Comparison of ENCODE assay signal across 18 cellular contexts in the genomic region with DNA sequence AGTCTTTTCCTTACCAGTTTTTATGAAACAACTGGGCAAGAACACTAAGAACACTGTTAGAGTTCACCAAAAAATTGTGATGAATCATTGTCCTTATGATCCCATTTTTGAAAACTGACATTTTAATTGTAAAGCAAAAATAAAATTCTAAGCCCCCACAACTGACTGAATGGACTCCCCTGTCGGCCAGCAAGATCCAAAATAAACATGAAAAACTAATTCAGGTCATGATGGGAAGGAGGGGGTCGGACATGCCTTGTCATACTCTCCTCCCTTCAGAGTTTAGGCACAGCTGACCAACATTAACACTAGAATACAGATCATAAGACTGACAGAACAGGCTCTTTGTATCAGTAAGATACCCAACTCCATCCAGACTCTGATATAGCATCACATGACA. TPM values are rescaled to one million over a fixed set of nuclear protein-coding genes. Genes with fewer than 3 reads are reported as not detected.
DNase-seq lines count a peak whose midpoint lies in the region; ATAC-seq and TF ChIP-seq lines count a peak whose summit lies in the region.
"Had no signal": no experiment of that assay in that cellular context is flagged by ENCODE, and none has a peak within 500 bp of the region (broad histone marks: within the 10 kb centered on the region; RNA-seq: fewer than 3 reads in every experiment).

No MANE protein-coding gene starts in this region.

- H3K27me3 Mint-ChIP-seq in nephron (ENCODE audit: low read depth) (peaks cover 12% of the 10 kb centered on the region), type B pancreatic cell (peaks cover 2% of the 10 kb centered on the region)
- no peaks in the 10 kb centered on the region for H3K27me3 Mint-ChIP-seq in effector memory CD8-positive, alpha-beta T cell

- H3K4me1 Mint-ChIP-seq in nephron (peaks cover 5% of the 10 kb centered on the region), type B pancreatic cell (ENCODE audit: unreplicated experiment) (peaks cover 5% of the 10 kb centered on the region)
- H3K4me1 Mint-ChIP-seq in effector memory CD8-positive, alpha-beta T cell (ENCODE audit: low read depth in 2 of 2) = peaks cover 18 to 20% of the 10 kb centered on the region in 2 donors

- H3K4me3 Mint-ChIP-seq in nephron (peak overlapping the region; percentile 26 to 55 (median 33)), type B pancreatic cell (peak overlapping the region; percentile 57)
- H3K4me3 Mint-ChIP-seq in effector memory CD8-positive, alpha-beta T cell = no peak overlapping the region
- H3K4me3 Mint-ChIP-seq: CD8-positive, alpha-beta T cell; GM23338 had no signal

- TF ChIP-seq CTCF in nephron (IDR thresholded peaks at IDR 0.05; ENCODE audit: unreplicated experiment in 3 of 3) (no peak), type B pancreatic cell (conservative IDR thresholded peaks at IDR 0.05) (no peak)

- no peak for ATAC-seq in GM21526 (IDR thresholded peaks at IDR 0.05; ENCODE audit: low FRiP score, unreplicated experiment)
- no peak for ATAC-seq in effector memory CD8-positive, alpha-beta T cell (replicated peaks)
- ATAC-seq: CD8-positive, alpha-beta T cell; GM12878; GM23338; HCT116 had no signal

- DNase-seq in COLO829 (ENCODE audit: low spot score) (peak; percentile 26), SK-MEL-5 (ENCODE audit: low read depth, low spot score) (peak; percentile 45), type B pancreatic cell (ENCODE audit: extremely low spot score, unreplicated experiment) (no peak), NCI-H2171 (lab: John Stamatoyannopoulos, UW) (no peak)
- no peak for DNase-seq in effector memory CD8-positive, alpha-beta T cell
- no peak for DNase-seq in activated CD4-positive, alpha-beta T cell treated with anti-CD3 and anti-CD28 coated beads for 48 hours
- DNase-seq: C1 segment of cervical spinal cord; CD8-positive, alpha-beta T cell; DMS 273 treated with DMSO at 0.1 percent for 48 hours; DMS79; EL; GDM1; H9 had no signal

- peaks cover 5% of the 10 kb centered on the region for H3K9me3 Mint-ChIP-seq in nephron
- H3K9me3 Mint-ChIP-seq in type B pancreatic cell = peaks cover 4% of the 10 kb centered on the region
- H3K9me3 Mint-ChIP-seq in effector memory CD8-positive, alpha-beta T cell = no peaks in the 10 kb centered on the region
- H3K9me3 Mint-ChIP-seq: CD8-positive, alpha-beta T cell had no signal

- H3K27ac Mint-ChIP-seq in nephron (no peak overlapping the region), type B pancreatic cell (no peak overlapping the region)
- no peak overlapping the region for H3K27ac Mint-ChIP-seq in effector memory CD8-positive, alpha-beta T cell
- H3K27ac Mint-ChIP-seq: CD8-positive, alpha-beta T cell; GM23338 had no signal

- in situ Hi-C loops in SK-MEL-5 (cut with HindIII; ENCODE audit: low pct_unique_long_range_greater_than_20kb, low sequenced_read_pairs) = no loop called here

- H3K36me3 Mint-ChIP-seq in nephron (ENCODE audit: low read depth) (peaks cover 31% of the 10 kb centered on the region), type B pancreatic cell (peaks cover 9% of the 10 kb centered on the region)
- H3K36me3 Mint-ChIP-seq in effector memory CD8-positive, alpha-beta T cell (ENCODE audit: insufficient read depth) = peaks cover 27% of the 10 kb centered on the region

RNA-seq across cellular contexts. Expression of a gene that starts 2.0 kb away (rescaled TPM):
- total RNA-seq in SK-MEL-5 (2014; rRNA removed; shearing (Covaris generic)) = 14.3 and 15.4 TPM in 2 replicates
- polyA plus RNA-seq in SK-MEL-5 (2015; cell fraction: cytosol; rRNA removed) = 5.6 and 8.9 TPM in 2 replicates
- 29.3 and 30.5 TPM in 2 replicates for polyA plus RNA-seq in SK-MEL-5 (2015; cell fraction: nucleus; rRNA removed)
- 15.5 and 15.9 TPM in 2 replicates for total RNA-seq in type B pancreatic cell (ENCODE audit: low replicate concordance)

Comparison
In these comparisons a context has a peak if more than half of its experiments do, and no peak if none do; other contexts are left out.
1. DNase-seq: peak in COLO829 (single experiment) and SK-MEL-5 (single experiment); none in type B pancreatic cell (single experiment), effector memory CD8-positive, alpha-beta T cell (0 of 3), activated CD4-positive, alpha-beta T cell treated with anti-CD3 and anti-CD28 coated beads for 48 hours (single experiment) and NCI-H2171 (single experiment).
2. H3K4me3 Mint-ChIP-seq: peak in nephron (3 of 3) and type B pancreatic cell (single experiment); none in effector memory CD8-positive, alpha-beta T cell (0 of 2).